Comparison of ENCODE assay signal across 11 cellular contexts in the genomic region with DNA sequence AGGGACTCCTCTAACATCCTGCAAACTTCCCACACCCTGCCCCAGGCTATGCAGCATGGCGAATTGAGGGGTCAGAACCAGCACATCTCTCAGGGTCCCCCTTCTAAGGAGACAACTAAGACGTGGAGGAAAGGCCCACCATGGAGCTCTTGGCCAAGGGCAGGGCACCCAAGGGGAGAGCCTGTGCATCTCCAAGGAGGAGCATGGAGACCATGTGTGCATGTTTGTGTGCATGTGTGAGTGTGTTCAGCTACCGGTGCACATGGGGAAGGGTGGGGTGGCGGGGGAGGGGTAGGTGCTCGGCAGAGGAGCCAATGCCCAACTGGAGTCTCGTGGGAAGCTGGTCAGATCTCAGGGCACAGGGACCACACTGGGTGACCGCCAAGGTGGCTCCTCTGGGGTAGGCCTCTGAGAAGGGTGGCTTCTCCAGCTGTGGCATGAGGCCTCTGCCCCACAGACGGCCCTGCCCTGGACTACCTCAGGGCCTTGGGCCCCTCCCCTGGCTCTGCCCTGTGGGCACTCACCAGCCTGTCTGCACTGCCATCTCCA.
DNase-seq lines count a peak whose midpoint lies in the region; ATAC-seq and TF ChIP-seq lines count a peak whose summit lies in the region.
"Had no signal": no experiment of that assay in that cellular context is flagged by ENCODE, and none has a peak within 500 bp of the region (broad histone marks: within the 10 kb centered on the region; RNA-seq: fewer than 3 reads in every experiment).

No MANE protein-coding gene starts in this region.

- ATAC-seq in GM18511 (IDR thresholded peaks at IDR 0.05; ENCODE audit: unreplicated experiment): peak; percentile 2
- ATAC-seq in right lobe of liver: no peak

- intact Hi-C loops in right lobe of liver (cut with DNase I): no loop called here

- no peaks in the 10 kb centered on the region for H3K4me1 ChIP-seq in KMS-11 (ENCODE audit: low read depth, poor library complexity, severe bottlenecking)
- H3K4me1 ChIP-seq in right lobe of liver: no peaks in the 10 kb centered on the region

- H3K9me3 ChIP-seq in right lobe of liver: no peaks in the 10 kb centered on the region
- H3K9me3 ChIP-seq: vagina had no signal

- no peak for TF ChIP-seq POLR2A in right lobe of liver (IDR thresholded peaks at IDR 0.05)

- DNase-seq in right lobe of liver (peak in 2 of 3 donors; percentile 44 to 46), SW480 (ENCODE audit: low spot score) (no peak), NCI-H2171 treated with DMSO at 0.1 percent for 48 hours (lab: John Stamatoyannopoulos, UW) (no peak), dermis blood vessel endothelial cell (no peak), Kasumi-1 (lab: John Stamatoyannopoulos, UW) (no peak)

- H3K27ac ChIP-seq in 22Rv1 (peak overlapping the region; percentile 93), KMS-11 (no peak overlapping the region), right lobe of liver (no peak overlapping the region)
- H3K27ac ChIP-seq: C4-2B, RWPE1, vagina had no signal

- H3K4me3 ChIP-seq in KMS-11 (IDR thresholded peaks at IDR 0.05; ENCODE audit: insufficient read depth, low read depth, low read length): no peak overlapping the region
- no peak overlapping the region for H3K4me3 ChIP-seq in right lobe of liver
- H3K4me3 ChIP-seq: vagina had no signal

- H3K4me2 ChIP-seq in KMS-11: no peak overlapping the region

- no peak overlapping the region for H3K9ac ChIP-seq in KMS-11

- WGBS in right lobe of liver (ENCODE audit: insufficient coverage, low coverage, low lambda C conversion rate, missing lambda C conversion rate): 80% methylated on average over 1 of the region's 8 CpGs

- no peaks in the 10 kb centered on the region for H3K36me3 ChIP-seq in KMS-11 (ENCODE audit: insufficient read depth)
- no peaks in the 10 kb centered on the region for H3K36me3 ChIP-seq in right lobe of liver
- H3K36me3 ChIP-seq: vagina had no signal

- TF ChIP-seq CTCF in 22Rv1 (IDR thresholded peaks at IDR 0.05): no peak
- no peak for TF ChIP-seq CTCF in KMS-11 (conservative IDR thresholded peaks at IDR 0.05; ENCODE audit: low read depth, low read length)
- no peak for TF ChIP-seq CTCF in right lobe of liver (IDR thresholded peaks at IDR 0.05)

- no peaks in the 10 kb centered on the region for H3K27me3 ChIP-seq in KMS-11 (ENCODE audit: insufficient read depth, low read depth)
- H3K27me3 ChIP-seq in right lobe of liver: no peaks in the 10 kb centered on the region
- H3K27me3 ChIP-seq: vagina had no signal

- peak overlapping the region; percentile 61; the same call in 1 of the 2 replicates for H2AFZ ChIP-seq in KMS-11 (ENCODE audit: low read depth)

- H4K20me1 ChIP-seq in KMS-11 (ENCODE audit: insufficient read depth): no peaks in the 10 kb centered on the region

- no peaks in the 10 kb centered on the region for H3K79me2 ChIP-seq in KMS-11 (ENCODE audit: insufficient read depth, low read depth)

Comparison
In these comparisons a context has a peak if more than half of its experiments do, and no peak if none do; other contexts are left out.
1. DNase-seq: peak in right lobe of liver (2 of 3); none in SW480 (single experiment), NCI-H2171 treated with DMSO at 0.1 percent for 48 hours (single experiment), dermis blood vessel endothelial cell (single experiment) and Kasumi-1 (0 of 2).